ENCODE assay signal across 10 cellular contexts in genomic region chr18:9796933-9797549, GRCh38.
DNase-seq lines count a peak whose midpoint lies in the region; ATAC-seq lines count a peak whose summit lies in the region.
"Had no signal": no experiment of that assay in that cellular context is flagged by ENCODE, and none has a peak within 500 bp of the region (broad histone marks: within the 10 kb centered on the region; RNA-seq: fewer than 3 reads in every experiment).

No MANE protein-coding gene starts in this region.

- in situ Hi-C loops in G401 (cut with HindIII; ENCODE audit: low sequenced_read_pairs) = no loop called here

- ATAC-seq in HG03196 (IDR thresholded peaks at IDR 0.05; ENCODE audit: unreplicated experiment) = no peak
- ATAC-seq: natural killer cell had no signal

- DNase-seq in G401 (ENCODE audit: low spot score) (peak; percentile 54), NCI-H748 treated with DMSO at 0.1 percent for 48 hours (lab: John Stamatoyannopoulos, UW) (peak; percentile 47), globus pallidus (ENCODE audit: low spot score) (peak; percentile 87), retina (peak; percentile 68), activated gamma-delta T cell (lab: John Stamatoyannopoulos, UW) (no peak), NCI-H82 treated with DMSO at 0.1 percent for 48 hours (lab: John Stamatoyannopoulos, UW; ENCODE audit: unreplicated experiment) (no peak), NCI-H524 (lab: John Stamatoyannopoulos, UW) (no peak)
- DNase-seq: MV-4-11, natural killer cell had no signal

Comparison
In these comparisons a context has a peak if more than half of its experiments do, and no peak if none do; other contexts are left out.
1. DNase-seq: peak in G401 (single experiment), NCI-H748 treated with DMSO at 0.1 percent for 48 hours (single experiment), globus pallidus (single experiment) and retina (single experiment); none in activated gamma-delta T cell (single experiment), NCI-H82 treated with DMSO at 0.1 percent for 48 hours (single experiment) and NCI-H524 (0 of 2).